18 cellular contexts compared by ENCODE assay signal in genomic region chr16:14957576-14958322, GRCh38. TPM values are rescaled to one million over a fixed set of nuclear protein-coding genes. Genes with fewer than 3 reads are reported as not detected.
DNase-seq lines count a peak whose midpoint lies in the region; ATAC-seq, FAIRE-seq and TF ChIP-seq lines count a peak whose summit lies in the region.
"Had no signal": no experiment of that assay in that cellular context is flagged by ENCODE, and none has a peak within 500 bp of the region (broad histone marks: within the 10 kb centered on the region; RNA-seq: fewer than 3 reads in every experiment).

No MANE protein-coding gene starts in this region.

- H3K4me2 ChIP-seq in HepG2 (ENCODE audit: low read depth, low read length) (no peak overlapping the region), PC-3 (ENCODE audit: low read length) (no peak overlapping the region)
- H3K4me2 ChIP-seq: BLaER1 treated with 17β-estradiol and CSF1 and Interleukin-3, amounts not matched to agents 10 nM and 100 nM had no signal

- H3K27me3 ChIP-seq in HepG2 (ENCODE audit: control insufficient read depth in 1 of 2, insufficient read depth in 2 of 2, low read length in 2 of 2) (peaks cover 0 to 8% of the 10 kb centered on the region in 2 experiments; a peak in 1 of 5 replicates), PC-3 (ENCODE audit: low read length) (0 out of 2 replicates have a peak, but pooled peaks cover 5% of the 10 kb centered on the region)
- H3K27me3 ChIP-seq: BLaER1 treated with 17β-estradiol and CSF1 and Interleukin-3, amounts not matched to agents 10 nM and 100 nM had no signal

- no peak for TF ChIP-seq RAD21 in HepG2 (CRISPR knock-in tag; IDR thresholded peaks at IDR 0.05)

- H3K9me3 Mint-ChIP-seq in osteocyte (ENCODE audit: unreplicated experiment): no peaks in the 10 kb centered on the region

- intact Hi-C loops in HepG2 (cut with micrococcal nuclease; ENCODE audit: unreplicated experiment): no loop called here
- intact Hi-C loops in PC-3 (cut with micrococcal nuclease): no loop called here

- H3K27me3 Mint-ChIP-seq in osteocyte (ENCODE audit: unreplicated experiment): peaks cover 28% of the 10 kb centered on the region

- H3F3A ChIP-seq in PC-3 (ENCODE audit: low read length, unreplicated experiment): no peaks in the 10 kb centered on the region

- H3K79me2 ChIP-seq in HepG2 (ENCODE audit: insufficient read depth, low read length): no peaks in the 10 kb centered on the region
- H3K79me2 ChIP-seq in PC-3 (ENCODE audit: low read length): no peaks in the 10 kb centered on the region

- H3K4me1 ChIP-seq in HepG2 (ENCODE audit: insufficient read depth, low read length) (peaks cover 16% of the 10 kb centered on the region; the same call in 1 of the 2 replicates), PC-3 (ENCODE audit: insufficient read depth, low read length) (no peaks in the 10 kb centered on the region)
- H3K4me1 ChIP-seq: HAP-1, SJSA1 had no signal

- H2AFZ ChIP-seq in HepG2 (ENCODE audit: low read length) (no peak overlapping the region), PC-3 (ENCODE audit: low read length) (no peak overlapping the region)

- POLR2A ChIA-PET in HepG2 (lab: Yijun Ruan, JAX) (interaction anchor here (1.1 kb wide), 1 partner anchor 17 kb away, joined by 3 read pairs; the partner anchor contains the start of gene PDXDC1), PC-3 (lab: Charles Lee; ENCODE audit: unreplicated experiment) (no interaction called here)

- H3K36me3 ChIP-seq in HepG2 (replicated peaks in 1 of 2; ENCODE audit: control insufficient read depth in 1 of 2, insufficient read depth in 2 of 2, low read length in 2 of 2) (no peaks in the 10 kb centered on the region), PC-3 (ENCODE audit: low read depth, low read length) (no peaks in the 10 kb centered on the region)
- H3K36me3 ChIP-seq: BLaER1 treated with 17β-estradiol and CSF1 and Interleukin-3, amounts not matched to agents 10 nM and 100 nM; HAP-1; SJSA1 had no signal

- no peaks in the 10 kb centered on the region for H3K4me1 Mint-ChIP-seq in osteocyte (ENCODE audit: unreplicated experiment)

- H3K9ac ChIP-seq in HepG2 (ENCODE audit: insufficient read depth, low read depth, low read length) (no peak overlapping the region), PC-3 (ENCODE audit: low read length) (no peak overlapping the region)
- H3K9ac ChIP-seq: BLaER1 treated with 17β-estradiol and CSF1 and Interleukin-3, amounts not matched to agents 10 nM and 100 nM had no signal

- TF ChIP-seq EP300 in HepG2 (IDR thresholded peaks at IDR 0.05; ENCODE audit: low read depth in 2 of 2, low read length in 2 of 2): no peak
- TF ChIP-seq EP300 in HepG2 (CRISPR knock-in tag; IDR thresholded peaks at IDR 0.05; ENCODE audit: borderline replicate concordance): no peak

- in situ Hi-C loops in HepG2 (cut with HindIII; ENCODE audit: extremely low pct_ligation_motif_present, low pct_unique_long_range_greater_than_20kb): no loop called here

- H3K27ac Mint-ChIP-seq in osteocyte (ENCODE audit: unreplicated experiment): peak overlapping the region; percentile 42

- no peak for TF ChIP-seq CTCF in VCaP (conservative IDR thresholded peaks at IDR 0.05)
- TF ChIP-seq CTCF in HepG2 (CRISPR knock-in tag; IDR thresholded peaks at IDR 0.05): no peak
- no peak for TF ChIP-seq CTCF in osteocyte (IDR thresholded peaks at IDR 0.05)
- TF ChIP-seq CTCF in PC-3 (conservative IDR thresholded peaks at IDR 0.05; ENCODE audit: low read depth, low read length): no peak

- DNase-seq in AG20443 (ENCODE audit: low spot score) (peak; percentile 13), HepG2 (ENCODE audit: low spot score) (no peak), osteocyte (ENCODE audit: extremely low spot score, unreplicated experiment) (peak; percentile 78), NCI-H510A treated with DMSO at 0.1 percent for 48 hours (lab: John Stamatoyannopoulos, UW) (no peak), PC-3 (no peak)
- DNase-seq in activated T-cell treated with anti-CD3 and anti-CD28 coated beads, Interleukin-2, amount 50 U/mL, for 48 hours: no peak
- DNase-seq: DMS153, NCI-H187 treated with DMSO at 0.1 percent for 48 hours, NCI-H446 treated with DMSO at 0.1 percent for 48 hours, NCI-H748 treated with DMSO at 0.1 percent for 48 hours had no signal

- CTCF ChIA-PET in HepG2 (lab: Yijun Ruan, JAX; ENCODE audit: low intra/inter-chr PET ratio, low total read pairs): no interaction called here
- CTCF ChIA-PET in PC-3 (lab: Charles Lee): no interaction called here

- ATAC-seq in HepG2: no peak
- no peak for ATAC-seq in HG03457 (IDR thresholded peaks at IDR 0.05; ENCODE audit: unreplicated experiment)
- ATAC-seq in PC-3: no peak

- FAIRE-seq in HepG2 (lab: Jason Lieb, UNC): no peak
- FAIRE-seq: HTR-8/SVneo, K562 had no signal

- H3K4me3 Mint-ChIP-seq in osteocyte (ENCODE audit: unreplicated experiment): no peak overlapping the region

- TF ChIP-seq POLR2A in HepG2 (IDR thresholded peaks at IDR 0.05; ENCODE audit: insufficient read depth in 1 of 2, low read depth in 2 of 2, low read length in 2 of 2): no peak

- no peaks in the 10 kb centered on the region for H3K9me2 ChIP-seq in PC-3 (replicated peaks; ENCODE audit: low read length)

- H3K27ac ChIP-seq in VCaP (peak overlapping the region; percentile 61), HepG2 (ENCODE audit: extremely low read length, insufficient read depth, low read length) (no peak overlapping the region), PC-3 (ENCODE audit: low read length) (no peak overlapping the region)
- H3K27ac ChIP-seq: BLaER1 treated with 17β-estradiol and CSF1 and Interleukin-3, amounts not matched to agents 10 nM and 100 nM; HL-60; SJSA1 had no signal

- BruUV-seq in HepG2 (replicated peaks; lab: Mats Ljungman, UMichigan): no TSS peak
- BruUV-seq in PC-3 (replicated peaks; lab: Mats Ljungman, UMichigan): no TSS peak

- H3K4me3 ChIP-seq in HepG2 (replicated peaks in 1 of 3; ENCODE audit: insufficient read depth in 1 of 3, low read depth in 2 of 3, low read length in 3 of 3): no peak overlapping the region
- H3K4me3 ChIP-seq in PC-3 (ENCODE audit: low read length): no peak overlapping the region
- H3K4me3 ChIP-seq: BLaER1 treated with 17β-estradiol and CSF1 and Interleukin-3, amounts not matched to agents 10 nM and 100 nM; HAP-1; K562; SJSA1 had no signal

- 87% methylated on average over 28 of the region's 28 CpGs for WGBS in HepG2 (ENCODE audit: low lambda C conversion rate)

- H3K36me3 Mint-ChIP-seq in osteocyte (ENCODE audit: unreplicated experiment): no peaks in the 10 kb centered on the region

- H4K20me1 ChIP-seq in HepG2 (ENCODE audit: insufficient read depth, low read length) (no peaks in the 10 kb centered on the region), PC-3 (ENCODE audit: low read length) (no peaks in the 10 kb centered on the region)
- H4K20me1 ChIP-seq: BLaER1 treated with 17β-estradiol and CSF1 and Interleukin-3, amounts not matched to agents 10 nM and 100 nM had no signal

- no peaks in the 10 kb centered on the region for H3K9me3 ChIP-seq in HepG2 (ENCODE audit: low read length)
- H3K9me3 ChIP-seq in PC-3 (ENCODE audit: low read length): no peaks in the 10 kb centered on the region
- H3K9me3 ChIP-seq: BLaER1 treated with 17β-estradiol and CSF1 and Interleukin-3, amounts not matched to agents 10 nM and 100 nM; HAP-1; SJSA1 had no signal

RNA-seq across cellular contexts. Expression of gene PDXDC1, which starts 17.1 kb away (rescaled TPM):
- total RNA-seq in HepG2 (2016; rRNA removed; fragmentation: Illumina TruSeq; extraction: Trizol): 169 and 249 TPM in 2 replicates
- 29.3 and 30.1 TPM in 2 replicates for total RNA-seq in HepG2 (2016; cell fraction: cytosol; rRNA removed; fragmentation: Illumina TruSeq; extraction: Trizol; ENCODE audit: low read depth)
- total RNA-seq in HepG2 (2016; cell fraction: insoluble cytoplasmic fraction; rRNA removed; fragmentation: Illumina TruSeq; extraction: Trizol): 167 and 227 TPM in 2 replicates
- total RNA-seq in HepG2 (2016; cell fraction: membrane; rRNA removed; fragmentation: Illumina TruSeq; extraction: Trizol): 76.3 and 82.8 TPM in 2 replicates
- total RNA-seq in HepG2 (2016; cell fraction: nucleus; rRNA removed; fragmentation: Illumina TruSeq; extraction: Trizol): 116 and 122 TPM in 2 replicates
- 123 and 133 TPM in 2 replicates for polyA plus RNA-seq in HepG2 (2011; rRNA removed)
- polyA plus RNA-seq in HepG2 (2011; cell fraction: cytosol; rRNA removed): 73.0 and 84.6 TPM in 2 replicates
- polyA plus RNA-seq in HepG2 (2011; cell fraction: nucleus; rRNA removed): 157 and 195 TPM in 2 replicates
- polyA plus RNA-seq in HepG2 (2012): 92.3 and 114 TPM in 2 replicates
- polyA plus RNA-seq in HepG2 (2016; cell fraction: cytosol; fragmentation: Illumina TruSeq; extraction: Trizol; ENCODE audit: low read depth): 11.7 and 12.8 TPM in 2 replicates
- polyA plus RNA-seq in HepG2 (2016; cell fraction: insoluble cytoplasmic fraction; fragmentation: Illumina TruSeq; extraction: Trizol; ENCODE audit: low read depth): 160 and 180 TPM in 2 replicates
- 34.7 and 36.5 TPM in 2 replicates for polyA plus RNA-seq in HepG2 (2016; cell fraction: membrane; fragmentation: Illumina TruSeq; extraction: Trizol; ENCODE audit: low read depth)
- 194 and 214 TPM in 2 replicates for polyA plus RNA-seq in HepG2 (2016; cell fraction: nucleus; fragmentation: Illumina TruSeq; extraction: Trizol; ENCODE audit: insufficient read depth, low read depth)
- 160 and 261 TPM in 2 replicates for polyA minus RNA-seq in HepG2 (2011; rRNA and poly(A)+ RNA removed; ENCODE audit: low replicate concordance)
- polyA minus RNA-seq in HepG2 (2011; cell fraction: cytosol; rRNA and poly(A)+ RNA removed): 82.4 and 91.4 TPM in 2 replicates
- polyA minus RNA-seq in HepG2 (2011; cell fraction: nucleus; rRNA and poly(A)+ RNA removed): 115 and 127 TPM in 2 replicates
- total RNA-seq in osteocyte: 107 and 109 TPM in 2 replicates
- total RNA-seq in PC-3 (2014; rRNA removed): 62.6 and 75.4 TPM in 2 replicates

RNA-seq across cellular contexts. Expression of gene NPIPA1, which starts 20.5 kb away (rescaled TPM):
- total RNA-seq in HepG2 (2016; rRNA removed; fragmentation: Illumina TruSeq; extraction: Trizol): 36.2 and 75.9 TPM in 2 replicates
- 34.0 and 35.5 TPM in 2 replicates for total RNA-seq in HepG2 (2016; cell fraction: cytosol; rRNA removed; fragmentation: Illumina TruSeq; extraction: Trizol; ENCODE audit: low read depth)
- total RNA-seq in HepG2 (2016; cell fraction: insoluble cytoplasmic fraction; rRNA removed; fragmentation: Illumina TruSeq; extraction: Trizol): 30.0 and 79.6 TPM in 2 replicates
- 24.9 and 29.8 TPM in 2 replicates for total RNA-seq in HepG2 (2016; cell fraction: membrane; rRNA removed; fragmentation: Illumina TruSeq; extraction: Trizol)
- total RNA-seq in HepG2 (2016; cell fraction: nucleus; rRNA removed; fragmentation: Illumina TruSeq; extraction: Trizol): 104 and 124 TPM in 2 replicates
- 183 and 205 TPM in 2 replicates for polyA plus RNA-seq in HepG2 (2011; rRNA removed)
- 51.3 and 61.8 TPM in 2 replicates for polyA plus RNA-seq in HepG2 (2011; cell fraction: cytosol; rRNA removed)
- 924 and 979 TPM in 2 replicates for polyA plus RNA-seq in HepG2 (2011; cell fraction: nucleus; rRNA removed)
- polyA plus RNA-seq in HepG2 (2012): 192 and 342 TPM in 2 replicates
- 11.9 and 14.0 TPM in 2 replicates for polyA plus RNA-seq in HepG2 (2016; cell fraction: cytosol; fragmentation: Illumina TruSeq; extraction: Trizol; ENCODE audit: low read depth)
- 44.5 and 55.7 TPM in 2 replicates for polyA plus RNA-seq in HepG2 (2016; cell fraction: insoluble cytoplasmic fraction; fragmentation: Illumina TruSeq; extraction: Trizol; ENCODE audit: low read depth)
- 21.0 and 26.0 TPM in 2 replicates for polyA plus RNA-seq in HepG2 (2016; cell fraction: membrane; fragmentation: Illumina TruSeq; extraction: Trizol; ENCODE audit: low read depth)
- polyA plus RNA-seq in HepG2 (2016; cell fraction: nucleus; fragmentation: Illumina TruSeq; extraction: Trizol; ENCODE audit: insufficient read depth, low read depth): 410 and 416 TPM in 2 replicates
- 19.4 and 69.4 TPM in 2 replicates for polyA minus RNA-seq in HepG2 (2011; rRNA and poly(A)+ RNA removed; ENCODE audit: low replicate concordance)
- 20.8 and 23.0 TPM in 2 replicates for polyA minus RNA-seq in HepG2 (2011; cell fraction: cytosol; rRNA and poly(A)+ RNA removed)
- polyA minus RNA-seq in HepG2 (2011; cell fraction: nucleus; rRNA and poly(A)+ RNA removed): 224 and 250 TPM in 2 replicates
- 148 and 176 TPM in 2 replicates for total RNA-seq in osteocyte
- total RNA-seq in PC-3 (2014; rRNA removed): 10.9 and 16.8 TPM in 2 replicates

Comparison
In these comparisons a context has a peak if more than half of its experiments do, and no peak if none do; other contexts are left out.
1. DNase-seq: peak in AG20443 (single experiment) and osteocyte (single experiment); none in HepG2 (single experiment), activated T-cell treated with anti-CD3 and anti-CD28 coated beads, Interleukin-2, amount 50 U/mL, for 48 hours (0 of 2), NCI-H510A treated with DMSO at 0.1 percent for 48 hours (single experiment) and PC-3 (single experiment).